ENCODE assay signal across 25 cellular contexts in the genomic region with DNA sequence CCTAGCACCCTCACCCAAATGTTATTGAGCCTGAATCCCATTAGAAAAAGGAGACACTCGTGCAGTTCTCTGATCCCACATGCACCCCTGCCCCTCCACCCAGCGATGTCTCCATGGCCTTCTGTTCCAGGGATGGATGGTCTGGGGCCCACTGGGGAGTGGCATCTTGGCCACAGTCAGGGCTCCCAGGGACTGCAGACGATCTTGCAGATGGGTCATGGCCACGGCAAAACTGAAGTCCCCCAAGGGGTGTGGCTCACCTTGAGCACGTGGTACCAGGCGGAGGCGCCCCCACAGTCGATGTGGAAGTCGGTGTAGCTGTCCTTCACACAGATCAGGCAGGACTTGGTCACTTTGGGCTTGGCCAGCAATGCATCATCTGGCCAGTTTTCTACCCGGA.
"Had no signal": no experiment of that assay in that cellular context is flagged by ENCODE, and none has a peak within 500 bp of the region (broad histone marks: within the 10 kb centered on the region; RNA-seq: fewer than 3 reads in every experiment).

No MANE protein-coding gene starts in this region.

- H3K4me3 ChIP-seq: colonic mucosa, gastrocnemius medialis, heart left ventricle, hepatocyte, left lung, lower lobe of right lung had no signal

- H3K27me3 ChIP-seq: colonic mucosa, foreskin keratinocyte, gastrocnemius medialis, hepatocyte, left lung had no signal

- DNase-seq: cerebellar nuclear complex; colonic mucosa; cortex of kidney; effector CD8-positive, alpha-beta T cell; effector memory CD8-positive, alpha-beta T cell; endodermal cell; erythroblast; foreskin keratinocyte; gastrocnemius medialis; heart left ventricle; hypothalamus; left cardiac atrium; left lung; left ventricle myocardium superior; lower lobe of right lung; mesendoderm; midbrain had no signal

- H3K4me3 Mint-ChIP-seq: dendritic cell treated with granulocyte-macrophage colony-stimulating factor and Interleukin-4, amounts not matched to agents 40 ng/mL and 50 ng/mL, for 4 days; effector memory CD8-positive, alpha-beta T cell; endodermal cell; memory B cell had no signal

- H3K36me3 Mint-ChIP-seq: memory B cell had no signal

- H3K4me1 ChIP-seq: colonic mucosa, foreskin keratinocyte, gastrocnemius medialis, heart left ventricle, left lung, lower lobe of right lung had no signal

- H3K4me1 Mint-ChIP-seq: endodermal cell, memory B cell had no signal

- H3K27ac ChIP-seq: colonic mucosa, epithelial cell of prostate, foreskin keratinocyte, gastrocnemius medialis, heart left ventricle, hepatocyte, left lung, lower lobe of right lung had no signal

- H3K27ac Mint-ChIP-seq: dendritic cell treated with granulocyte-macrophage colony-stimulating factor and Interleukin-4, amounts not matched to agents 40 ng/mL and 50 ng/mL, for 4 days; effector memory CD8-positive, alpha-beta T cell; endodermal cell; memory B cell had no signal

- H3K9me3 ChIP-seq: colonic mucosa, gastrocnemius medialis, lower lobe of right lung had no signal

- H3K27me3 Mint-ChIP-seq: dendritic cell treated with granulocyte-macrophage colony-stimulating factor and Interleukin-4, amounts not matched to agents 40 ng/mL and 50 ng/mL, for 4 days; effector memory CD8-positive, alpha-beta T cell had no signal

- ATAC-seq: effector memory CD8-positive, alpha-beta T cell; esophagus mucosa; foreskin keratinocyte; gastrocnemius medialis; heart left ventricle; left cardiac atrium; left lung; left ventricle myocardium superior; lower lobe of right lung had no signal

- H3K36me3 ChIP-seq: colonic mucosa, gastrocnemius medialis, heart left ventricle, left lung, lower lobe of right lung had no signal

- FAIRE-seq: endometrium, islet of Langerhans, keratinocyte had no signal
